Comparison of ENCODE assay signal across 1 cellular context in the genomic region with DNA sequence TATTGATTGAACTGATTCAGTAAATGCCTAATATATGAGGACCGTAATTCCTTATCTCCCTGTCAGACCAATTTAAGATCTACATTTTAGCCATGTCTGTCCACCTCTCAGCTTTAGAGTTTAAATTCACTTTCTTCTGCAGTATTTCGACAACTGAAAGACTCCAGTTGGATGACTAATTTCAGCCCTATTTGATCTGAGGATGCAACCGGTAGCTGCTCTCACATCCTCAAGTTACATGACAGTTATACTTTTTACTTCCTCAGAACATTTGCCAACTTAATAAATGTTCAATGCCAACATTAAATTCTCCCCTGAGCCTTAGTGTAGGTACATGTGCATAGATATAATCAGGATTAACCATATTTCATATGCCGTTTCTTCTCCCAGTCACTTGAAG.
TF ChIP-seq lines count a peak whose summit lies in the region.

No MANE protein-coding gene starts in this region.

TF ChIP-seq in GM12878, 131 proteins besides CTCF, POLR2A, EP300 and RAD21 (continued from another document and continues in another):
- TF ChIP-seq RB1 (IDR thresholded peaks at IDR 0.05; ENCODE audit: borderline replicate concordance) (no peak), FOS (IDR thresholded peaks at IDR 0.05; ENCODE audit: borderline replicate concordance, extremely low read depth, insufficient read length) (no peak), RUNX3 (IDR thresholded peaks at IDR 0.05; ENCODE audit: low read length) (peak; percentile 73), HDGF (IDR thresholded peaks at IDR 0.05) (no peak), SREBF1 (IDR thresholded peaks at IDR 0.05; ENCODE audit: low read length) (no peak), PAX5 (IDR thresholded peaks at IDR 0.05; ENCODE audit: borderline replicate concordance, low read depth, low read length) (no peak), ZNF622 (IDR thresholded peaks at IDR 0.05) (no peak), POU2F2 (IDR thresholded peaks at IDR 0.05; ENCODE audit: borderline replicate concordance, low read depth, low read length) (no peak), HDAC2 (IDR thresholded peaks at IDR 0.05) (no peak), EZH2 (IDR thresholded peaks at IDR 0.05; ENCODE audit: borderline replicate concordance, control insufficient read depth, low read depth, low read length) (0 out of 2 replicates have a peak, but pooled peaks have one; percentile 45), PML (IDR thresholded peaks at IDR 0.05; ENCODE audit: low read length) (no peak), YY1 (IDR thresholded peaks at IDR 0.05; ENCODE audit: low read depth, low read length) (no peak), CREB1 (IDR thresholded peaks at IDR 0.05; ENCODE audit: low read depth) (0 out of 2 replicates have a peak, but pooled peaks have one; percentile 26), NFIC (IDR thresholded peaks at IDR 0.05; ENCODE audit: low read depth, low read length) (peak; percentile 87), ZNF207 (IDR thresholded peaks at IDR 0.05; ENCODE audit: borderline replicate concordance) (no peak), MEF2A (IDR thresholded peaks at IDR 0.05; ENCODE audit: insufficient read depth, low read depth, low read length) (peak; percentile 48; the same call in 1 of the 2 replicates), HDAC6 (IDR thresholded peaks at IDR 0.05; ENCODE audit: unreplicated experiment) (no peak), ZZZ3 (IDR thresholded peaks at IDR 0.05; ENCODE audit: control insufficient read depth, insufficient read length, low read depth) (no peak), KDM1A (IDR thresholded peaks at IDR 0.05; ENCODE audit: borderline replicate concordance) (no peak), NRF1 (conservative IDR thresholded peaks at IDR 0.05; ENCODE audit: low read depth, low read length) (no peak), SMAD1 (IDR thresholded peaks at IDR 0.05; ENCODE audit: low read depth, partially characterized antibody) (no peak), TCF7 (IDR thresholded peaks at IDR 0.05; ENCODE audit: borderline replicate concordance) (peak; percentile 86), POLR2AphosphoS5 (IDR thresholded peaks at IDR 0.05; ENCODE audit: low read length) (no peak), MTA3 (IDR thresholded peaks at IDR 0.05; ENCODE audit: borderline replicate concordance, low read length) (no peak; the same call in 1 of the 2 replicates), ZNF384 (IDR thresholded peaks at IDR 0.05; ENCODE audit: borderline replicate concordance, low read depth, low read length) (no peak), CEBPB (IDR thresholded peaks at IDR 0.05; ENCODE audit: borderline replicate concordance in 1 of 2, low read depth in 2 of 2, low read length in 2 of 2) (no peak), BHLHE40 (IDR thresholded peaks at IDR 0.05; ENCODE audit: borderline replicate concordance in 1 of 2, low read depth in 2 of 2, low read length in 1 of 2) (no peak), TBL1XR1 (IDR thresholded peaks at IDR 0.05; ENCODE audit: low read depth, low read length) (no peak), RELA (IDR thresholded peaks at IDR 0.05; ENCODE audit: borderline replicate concordance, partially characterized antibody) (no peak)
- TF ChIP-seq, protein P1, sequence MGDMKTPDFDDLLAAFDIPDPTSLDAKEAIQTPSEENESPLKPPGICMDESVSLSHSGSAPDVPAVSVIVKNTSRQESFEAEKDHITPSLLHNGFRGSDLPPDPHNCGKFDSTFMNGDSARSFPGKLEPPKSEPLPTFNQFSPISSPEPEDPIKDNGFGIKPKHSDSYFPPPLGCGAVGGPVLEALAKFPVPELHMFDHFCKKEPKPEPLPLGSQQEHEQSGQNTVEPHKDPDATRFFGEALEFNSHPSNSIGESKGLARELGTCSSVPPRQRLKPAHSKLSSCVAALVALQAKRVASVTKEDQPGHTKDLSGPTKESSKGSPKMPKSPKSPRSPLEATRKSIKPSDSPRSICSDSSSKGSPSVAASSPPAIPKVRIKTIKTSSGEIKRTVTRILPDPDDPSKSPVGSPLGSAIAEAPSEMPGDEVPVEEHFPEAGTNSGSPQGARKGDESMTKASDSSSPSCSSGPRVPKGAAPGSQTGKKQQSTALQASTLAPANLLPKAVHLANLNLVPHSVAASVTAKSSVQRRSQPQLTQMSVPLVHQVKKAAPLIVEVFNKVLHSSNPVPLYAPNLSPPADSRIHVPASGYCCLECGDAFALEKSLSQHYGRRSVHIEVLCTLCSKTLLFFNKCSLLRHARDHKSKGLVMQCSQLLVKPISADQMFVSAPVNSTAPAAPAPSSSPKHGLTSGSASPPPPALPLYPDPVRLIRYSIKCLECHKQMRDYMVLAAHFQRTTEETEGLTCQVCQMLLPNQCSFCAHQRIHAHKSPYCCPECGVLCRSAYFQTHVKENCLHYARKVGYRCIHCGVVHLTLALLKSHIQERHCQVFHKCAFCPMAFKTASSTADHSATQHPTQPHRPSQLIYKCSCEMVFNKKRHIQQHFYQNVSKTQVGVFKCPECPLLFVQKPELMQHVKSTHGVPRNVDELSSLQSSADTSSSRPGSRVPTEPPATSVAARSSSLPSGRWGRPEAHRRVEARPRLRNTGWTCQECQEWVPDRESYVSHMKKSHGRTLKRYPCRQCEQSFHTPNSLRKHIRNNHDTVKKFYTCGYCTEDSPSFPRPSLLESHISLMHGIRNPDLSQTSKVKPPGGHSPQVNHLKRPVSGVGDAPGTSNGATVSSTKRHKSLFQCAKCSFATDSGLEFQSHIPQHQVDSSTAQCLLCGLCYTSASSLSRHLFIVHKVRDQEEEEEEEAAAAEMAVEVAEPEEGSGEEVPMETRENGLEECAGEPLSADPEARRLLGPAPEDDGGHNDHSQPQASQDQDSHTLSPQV (IDR thresholded peaks at IDR 0.05) = no peak
- TF ChIP-seq, protein P2, sequence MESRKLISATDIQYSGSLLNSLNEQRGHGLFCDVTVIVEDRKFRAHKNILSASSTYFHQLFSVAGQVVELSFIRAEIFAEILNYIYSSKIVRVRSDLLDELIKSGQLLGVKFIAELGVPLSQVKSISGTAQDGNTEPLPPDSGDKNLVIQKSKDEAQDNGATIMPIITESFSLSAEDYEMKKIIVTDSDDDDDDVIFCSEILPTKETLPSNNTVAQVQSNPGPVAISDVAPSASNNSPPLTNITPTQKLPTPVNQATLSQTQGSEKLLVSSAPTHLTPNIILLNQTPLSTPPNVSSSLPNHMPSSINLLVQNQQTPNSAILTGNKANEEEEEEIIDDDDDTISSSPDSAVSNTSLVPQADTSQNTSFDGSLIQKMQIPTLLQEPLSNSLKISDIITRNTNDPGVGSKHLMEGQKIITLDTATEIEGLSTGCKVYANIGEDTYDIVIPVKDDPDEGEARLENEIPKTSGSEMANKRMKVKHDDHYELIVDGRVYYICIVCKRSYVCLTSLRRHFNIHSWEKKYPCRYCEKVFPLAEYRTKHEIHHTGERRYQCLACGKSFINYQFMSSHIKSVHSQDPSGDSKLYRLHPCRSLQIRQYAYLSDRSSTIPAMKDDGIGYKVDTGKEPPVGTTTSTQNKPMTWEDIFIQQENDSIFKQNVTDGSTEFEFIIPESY (IDR thresholded peaks at IDR 0.05) = no peak
- TF ChIP-seq, protein P3, sequence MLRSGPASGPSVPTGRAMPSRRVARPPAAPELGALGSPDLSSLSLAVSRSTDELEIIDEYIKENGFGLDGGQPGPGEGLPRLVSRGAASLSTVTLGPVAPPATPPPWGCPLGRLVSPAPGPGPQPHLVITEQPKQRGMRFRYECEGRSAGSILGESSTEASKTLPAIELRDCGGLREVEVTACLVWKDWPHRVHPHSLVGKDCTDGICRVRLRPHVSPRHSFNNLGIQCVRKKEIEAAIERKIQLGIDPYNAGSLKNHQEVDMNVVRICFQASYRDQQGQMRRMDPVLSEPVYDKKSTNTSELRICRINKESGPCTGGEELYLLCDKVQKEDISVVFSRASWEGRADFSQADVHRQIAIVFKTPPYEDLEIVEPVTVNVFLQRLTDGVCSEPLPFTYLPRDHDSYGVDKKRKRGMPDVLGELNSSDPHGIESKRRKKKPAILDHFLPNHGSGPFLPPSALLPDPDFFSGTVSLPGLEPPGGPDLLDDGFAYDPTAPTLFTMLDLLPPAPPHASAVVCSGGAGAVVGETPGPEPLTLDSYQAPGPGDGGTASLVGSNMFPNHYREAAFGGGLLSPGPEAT (IDR thresholded peaks at IDR 0.05; ENCODE audit: low read depth) = no peak
- TF ChIP-seq, protein P4, sequence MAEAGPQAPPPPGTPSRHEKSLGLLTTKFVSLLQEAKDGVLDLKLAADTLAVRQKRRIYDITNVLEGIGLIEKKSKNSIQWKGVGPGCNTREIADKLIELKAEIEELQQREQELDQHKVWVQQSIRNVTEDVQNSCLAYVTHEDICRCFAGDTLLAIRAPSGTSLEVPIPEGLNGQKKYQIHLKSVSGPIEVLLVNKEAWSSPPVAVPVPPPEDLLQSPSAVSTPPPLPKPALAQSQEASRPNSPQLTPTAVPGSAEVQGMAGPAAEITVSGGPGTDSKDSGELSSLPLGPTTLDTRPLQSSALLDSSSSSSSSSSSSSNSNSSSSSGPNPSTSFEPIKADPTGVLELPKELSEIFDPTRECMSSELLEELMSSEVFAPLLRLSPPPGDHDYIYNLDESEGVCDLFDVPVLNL (IDR thresholded peaks at IDR 0.05; ENCODE audit: low read depth, low read length) = no peak
- TF ChIP-seq, protein P5, sequence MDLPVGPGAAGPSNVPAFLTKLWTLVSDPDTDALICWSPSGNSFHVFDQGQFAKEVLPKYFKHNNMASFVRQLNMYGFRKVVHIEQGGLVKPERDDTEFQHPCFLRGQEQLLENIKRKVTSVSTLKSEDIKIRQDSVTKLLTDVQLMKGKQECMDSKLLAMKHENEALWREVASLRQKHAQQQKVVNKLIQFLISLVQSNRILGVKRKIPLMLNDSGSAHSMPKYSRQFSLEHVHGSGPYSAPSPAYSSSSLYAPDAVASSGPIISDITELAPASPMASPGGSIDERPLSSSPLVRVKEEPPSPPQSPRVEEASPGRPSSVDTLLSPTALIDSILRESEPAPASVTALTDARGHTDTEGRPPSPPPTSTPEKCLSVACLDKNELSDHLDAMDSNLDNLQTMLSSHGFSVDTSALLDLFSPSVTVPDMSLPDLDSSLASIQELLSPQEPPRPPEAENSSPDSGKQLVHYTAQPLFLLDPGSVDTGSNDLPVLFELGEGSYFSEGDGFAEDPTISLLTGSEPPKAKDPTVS (IDR thresholded peaks at IDR 0.05; ENCODE audit: low read depth, low read length) = no peak
- TF ChIP-seq, protein P6, sequence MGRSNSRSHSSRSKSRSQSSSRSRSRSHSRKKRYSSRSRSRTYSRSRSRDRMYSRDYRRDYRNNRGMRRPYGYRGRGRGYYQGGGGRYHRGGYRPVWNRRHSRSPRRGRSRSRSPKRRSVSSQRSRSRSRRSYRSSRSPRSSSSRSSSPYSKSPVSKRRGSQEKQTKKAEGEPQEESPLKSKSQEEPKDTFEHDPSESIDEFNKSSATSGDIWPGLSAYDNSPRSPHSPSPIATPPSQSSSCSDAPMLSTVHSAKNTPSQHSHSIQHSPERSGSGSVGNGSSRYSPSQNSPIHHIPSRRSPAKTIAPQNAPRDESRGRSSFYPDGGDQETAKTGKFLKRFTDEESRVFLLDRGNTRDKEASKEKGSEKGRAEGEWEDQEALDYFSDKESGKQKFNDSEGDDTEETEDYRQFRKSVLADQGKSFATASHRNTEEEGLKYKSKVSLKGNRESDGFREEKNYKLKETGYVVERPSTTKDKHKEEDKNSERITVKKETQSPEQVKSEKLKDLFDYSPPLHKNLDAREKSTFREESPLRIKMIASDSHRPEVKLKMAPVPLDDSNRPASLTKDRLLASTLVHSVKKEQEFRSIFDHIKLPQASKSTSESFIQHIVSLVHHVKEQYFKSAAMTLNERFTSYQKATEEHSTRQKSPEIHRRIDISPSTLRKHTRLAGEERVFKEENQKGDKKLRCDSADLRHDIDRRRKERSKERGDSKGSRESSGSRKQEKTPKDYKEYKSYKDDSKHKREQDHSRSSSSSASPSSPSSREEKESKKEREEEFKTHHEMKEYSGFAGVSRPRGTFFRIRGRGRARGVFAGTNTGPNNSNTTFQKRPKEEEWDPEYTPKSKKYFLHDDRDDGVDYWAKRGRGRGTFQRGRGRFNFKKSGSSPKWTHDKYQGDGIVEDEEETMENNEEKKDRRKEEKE (IDR thresholded peaks at IDR 0.05) = no peak
- TF ChIP-seq, protein P7, sequence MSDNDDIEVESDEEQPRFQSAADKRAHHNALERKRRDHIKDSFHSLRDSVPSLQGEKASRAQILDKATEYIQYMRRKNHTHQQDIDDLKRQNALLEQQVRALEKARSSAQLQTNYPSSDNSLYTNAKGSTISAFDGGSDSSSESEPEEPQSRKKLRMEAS (IDR thresholded peaks at IDR 0.05; ENCODE audit: low read depth, low read length) = no peak
- TF ChIP-seq, protein P8, sequence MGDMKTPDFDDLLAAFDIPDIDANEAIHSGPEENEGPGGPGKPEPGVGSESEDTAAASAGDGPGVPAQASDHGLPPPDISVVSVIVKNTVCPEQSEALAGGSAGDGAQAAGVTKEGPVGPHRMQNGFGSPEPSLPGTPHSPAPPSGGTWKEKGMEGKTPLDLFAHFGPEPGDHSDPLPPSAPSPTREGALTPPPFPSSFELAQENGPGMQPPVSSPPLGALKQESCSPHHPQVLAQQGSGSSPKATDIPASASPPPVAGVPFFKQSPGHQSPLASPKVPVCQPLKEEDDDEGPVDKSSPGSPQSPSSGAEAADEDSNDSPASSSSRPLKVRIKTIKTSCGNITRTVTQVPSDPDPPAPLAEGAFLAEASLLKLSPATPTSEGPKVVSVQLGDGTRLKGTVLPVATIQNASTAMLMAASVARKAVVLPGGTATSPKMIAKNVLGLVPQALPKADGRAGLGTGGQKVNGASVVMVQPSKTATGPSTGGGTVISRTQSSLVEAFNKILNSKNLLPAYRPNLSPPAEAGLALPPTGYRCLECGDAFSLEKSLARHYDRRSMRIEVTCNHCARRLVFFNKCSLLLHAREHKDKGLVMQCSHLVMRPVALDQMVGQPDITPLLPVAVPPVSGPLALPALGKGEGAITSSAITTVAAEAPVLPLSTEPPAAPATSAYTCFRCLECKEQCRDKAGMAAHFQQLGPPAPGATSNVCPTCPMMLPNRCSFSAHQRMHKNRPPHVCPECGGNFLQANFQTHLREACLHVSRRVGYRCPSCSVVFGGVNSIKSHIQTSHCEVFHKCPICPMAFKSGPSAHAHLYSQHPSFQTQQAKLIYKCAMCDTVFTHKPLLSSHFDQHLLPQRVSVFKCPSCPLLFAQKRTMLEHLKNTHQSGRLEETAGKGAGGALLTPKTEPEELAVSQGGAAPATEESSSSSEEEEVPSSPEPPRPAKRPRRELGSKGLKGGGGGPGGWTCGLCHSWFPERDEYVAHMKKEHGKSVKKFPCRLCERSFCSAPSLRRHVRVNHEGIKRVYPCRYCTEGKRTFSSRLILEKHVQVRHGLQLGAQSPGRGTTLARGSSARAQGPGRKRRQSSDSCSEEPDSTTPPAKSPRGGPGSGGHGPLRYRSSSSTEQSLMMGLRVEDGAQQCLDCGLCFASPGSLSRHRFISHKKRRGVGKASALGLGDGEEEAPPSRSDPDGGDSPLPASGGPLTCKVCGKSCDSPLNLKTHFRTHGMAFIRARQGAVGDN (IDR thresholded peaks at IDR 0.05) = no peak
